In genomic region chr12:28555729-28556128, GRCh38 we compare ENCODE assay signal across 14 cellular contexts.
DNase-seq lines count a peak whose midpoint lies in the region; ATAC-seq and TF ChIP-seq lines count a peak whose summit lies in the region.
"Had no signal": no experiment of that assay in that cellular context is flagged by ENCODE, and none has a peak within 500 bp of the region (broad histone marks: within the 10 kb centered on the region; RNA-seq: fewer than 3 reads in every experiment).

No MANE protein-coding gene starts in this region.

- H3K36me3 ChIP-seq in heart right ventricle: peaks cover 0 to 3% (median 0%) of the 10 kb centered on the region in 9 donors
- no peaks in the 10 kb centered on the region for H3K36me3 ChIP-seq in gastroesophageal sphincter
- no peaks in the 10 kb centered on the region for H3K36me3 ChIP-seq in lower lobe of right lung
- H3K36me3 ChIP-seq: HAP-1 had no signal

- TF ChIP-seq POLR2A in gastroesophageal sphincter (IDR thresholded peaks at IDR 0.05): no peak

- peak in 5 of 8 donors; percentile 22 to 87 (median 63) for ATAC-seq in heart right ventricle
- ATAC-seq in gastroesophageal sphincter: no peak
- peak; percentile 65 to 81 for ATAC-seq in lower lobe of right lung
- ATAC-seq in HG03095 (IDR thresholded peaks at IDR 0.05; ENCODE audit: unreplicated experiment): no peak
- ATAC-seq: CD8-positive, alpha-beta T cell had no signal

- H3K27ac ChIP-seq in heart right ventricle: peak overlapping the region in 2 of 10 donors; percentile 19 to 32
- peak overlapping the region; percentile 13 to 59 (median 52) for H3K27ac ChIP-seq in gastroesophageal sphincter
- H3K27ac ChIP-seq in lower lobe of right lung: no peak overlapping the region

- TF ChIP-seq CTCF in heart right ventricle (IDR thresholded peaks at IDR 0.05) (no peak), gastroesophageal sphincter (IDR thresholded peaks at IDR 0.05) (no peak), lower lobe of right lung (IDR thresholded peaks at IDR 0.05) (no peak)

- intact Hi-C loops in heart right ventricle (cut with DNase I): no loop called here
- intact Hi-C loops in cardiac septum (cut with DNase I): no loop called here
- intact Hi-C loops in lower lobe of right lung (cut with DNase I): no loop called here

- H3K4me3 ChIP-seq in heart right ventricle: no peak overlapping the region
- H3K4me3 ChIP-seq in gastroesophageal sphincter: no peak overlapping the region
- no peak overlapping the region for H3K4me3 ChIP-seq in lower lobe of right lung
- H3K4me3 ChIP-seq: HAP-1 had no signal

- DNase-seq in heart right ventricle: no peak
- no peak for DNase-seq in cardiac septum (ENCODE audit: low spot score)
- DNase-seq in lower lobe of right lung: no peak
- DNase-seq in glomerular visceral epithelial cell (ENCODE audit: extremely low spot score): no peak
- DNase-seq: C1 segment of cervical spinal cord; Caco-2; CD8-positive, alpha-beta T cell; DMS153; DND-41; GOT3; HFFc6 had no signal

- WGBS in heart right ventricle, 2 donors: 42 to 56% methylated on average over 4 of the region's 4 CpGs
- 35 to 44% methylated on average over 4 of the region's 4 CpGs for WGBS in gastroesophageal sphincter (ENCODE audit: low coverage in 1 of 2), 2 donors

- H3K27me3 ChIP-seq in heart right ventricle (no peaks in the 10 kb centered on the region), gastroesophageal sphincter (no peaks in the 10 kb centered on the region), lower lobe of right lung (ENCODE audit: low read depth) (no peaks in the 10 kb centered on the region)

- no peaks in the 10 kb centered on the region for H3K9me3 ChIP-seq in heart right ventricle
- no peaks in the 10 kb centered on the region for H3K9me3 ChIP-seq in gastroesophageal sphincter
- H3K9me3 ChIP-seq in lower lobe of right lung: no peaks in the 10 kb centered on the region
- H3K9me3 ChIP-seq: Caco-2, HAP-1 had no signal

- TF ChIP-seq EP300 in gastroesophageal sphincter (IDR thresholded peaks at IDR 0.05): no peak

- peaks cover 0 to 34% (median 9%) of the 10 kb centered on the region in 9 donors for H3K4me1 ChIP-seq in heart right ventricle
- peaks cover 2 to 55% (median 3%) of the 10 kb centered on the region in 3 donors for H3K4me1 ChIP-seq in gastroesophageal sphincter
- no peaks in the 10 kb centered on the region for H3K4me1 ChIP-seq in lower lobe of right lung
- H3K4me1 ChIP-seq: Caco-2 had no signal

Comparison
In these comparisons a context has a peak if more than half of its experiments do, and no peak if none do; other contexts are left out.
1. ATAC-seq: peak in heart right ventricle (5 of 8) and lower lobe of right lung (2 of 2); none in gastroesophageal sphincter (single experiment) and HG03095 (single experiment).